21 cellular contexts compared by ENCODE assay signal in the genomic region with DNA sequence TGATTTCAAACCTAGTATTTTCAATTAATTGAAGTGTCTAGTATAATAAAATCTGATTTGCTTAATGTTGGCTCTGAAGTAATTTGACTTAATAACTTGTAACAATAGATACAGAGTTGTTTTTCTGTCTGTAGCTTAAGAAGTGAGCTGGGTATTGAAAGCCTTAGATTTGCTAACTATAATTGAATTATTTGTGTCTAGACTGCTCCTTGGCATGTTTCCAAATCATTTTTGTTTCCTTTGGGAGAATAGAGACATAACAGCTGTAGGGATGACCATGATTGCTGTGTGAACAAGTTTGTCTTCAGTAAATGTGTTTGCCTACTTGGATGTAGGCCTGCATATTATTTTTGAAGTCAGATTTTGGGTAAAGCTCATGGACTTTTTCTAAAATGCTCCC.
A peak's percentile ranks its signal among the peaks of the same experiment; 100 is the strongest.
DNase-seq lines count a peak whose midpoint lies in the region; ATAC-seq and TF ChIP-seq lines count a peak whose summit lies in the region.
"Had no signal": no experiment of that assay in that cellular context is flagged by ENCODE, and none has a peak within 500 bp of the region (broad histone marks: within the 10 kb centered on the region; RNA-seq: fewer than 3 reads in every experiment).

No MANE protein-coding gene starts in this region.

- ATAC-seq in GM18858 (IDR thresholded peaks at IDR 0.05; ENCODE audit: unreplicated experiment), result no peak
- ATAC-seq: activated CD4-positive, alpha-beta T cell treated with anti-CD3 and anti-CD28 coated beads for 36 hours; heart right ventricle; Panc1; stimulated activated naive B cell treated with anti-CD40 and anti-IgM and Interleukin-4, amounts not matched to agents 10 μg/mL and 1 μg/mL and 100 μg/mL, for 72 hours had no signal

- no peak overlapping the region for H3K27ac ChIP-seq in ascending aorta
- H3K27ac ChIP-seq: epithelial cell of prostate, heart right ventricle, skin epidermis had no signal

- H3K9me3 Mint-ChIP-seq in activated CD4-positive, alpha-beta T cell treated with anti-CD3 and anti-CD28 coated beads, Interleukin-2, amount 10 ng/mL, durations not matched to agents 24 days and 14 days, result no peaks in the 10 kb centered on the region
- H3K9me3 Mint-ChIP-seq: stimulated activated naive B cell treated with anti-CD40 and anti-IgM and Interleukin-4, amounts not matched to agents 10 μg/mL and 1 μg/mL and 100 μg/mL, for 72 hours; T-helper 2 cell treated with Interferon-gamma antibody and Interleukin-4, amounts not matched to agents 5 μg/mL and 100 μg/mL, for 36 hours had no signal

- H3K9me3 ChIP-seq in ascending aorta, result no peaks in the 10 kb centered on the region

- H3K36me3 Mint-ChIP-seq in activated CD4-positive, alpha-beta T cell treated with anti-CD3 and anti-CD28 coated beads, Interleukin-2, amount 10 ng/mL, durations not matched to agents 24 days and 14 days (ENCODE audit: low read depth), result peaks cover 22% of the 10 kb centered on the region

- intact Hi-C loops in ascending aorta (cut with DNase I), result no loop called here
- intact Hi-C loops in activated CD4-positive, alpha-beta T cell treated with anti-CD3 and anti-CD28 coated beads, Interleukin-2, amount 10 ng/mL, durations not matched to agents 24 days and 14 days (cut with micrococcal nuclease), result no loop called here

- H3K36me3 ChIP-seq in ascending aorta, result no peaks in the 10 kb centered on the region

- H3K4me3 ChIP-seq in fibroblast of villous mesenchyme (ENCODE audit: low read depth, low read length) (no peak overlapping the region), ascending aorta (no peak overlapping the region)
- H3K4me3 ChIP-seq: heart right ventricle, skin epidermis had no signal

- no peak overlapping the region for H3K27ac Mint-ChIP-seq in activated CD4-positive, alpha-beta T cell treated with anti-CD3 and anti-CD28 coated beads, Interleukin-2, amount 10 ng/mL, durations not matched to agents 24 days and 14 days
- H3K27ac Mint-ChIP-seq: activated CD4-positive, alpha-beta T cell treated with anti-CD3 and anti-CD28 coated beads for 36 hours; stimulated activated naive B cell treated with anti-CD40 and anti-IgM and Interleukin-4, amounts not matched to agents 10 μg/mL and 1 μg/mL and 100 μg/mL, for 72 hours; T-helper 2 cell treated with Interferon-gamma antibody and Interleukin-4, amounts not matched to agents 5 μg/mL and 100 μg/mL, for 36 hours had no signal

- no peaks in the 10 kb centered on the region for H3K27me3 ChIP-seq in ascending aorta
- H3K27me3 ChIP-seq: heart right ventricle had no signal

- TF ChIP-seq CTCF in fibroblast of villous mesenchyme (IDR thresholded peaks at IDR 0.05; ENCODE audit: insufficient read depth, low read depth, low read length), result no peak
- TF ChIP-seq CTCF in ascending aorta (IDR thresholded peaks at IDR 0.05), result no peak

- peak; percentile 62 for DNase-seq in DMS79 treated with DMSO at 0.1 percent for 48 hours (lab: John Stamatoyannopoulos, UW)
- DNase-seq in NCI-H2029 treated with DMSO at 0.1 percent for 48 hours (lab: John Stamatoyannopoulos, UW), result peak; percentile 49
- peak; percentile 54 for DNase-seq in SK-N-DZ (ENCODE audit: low spot score)
- peak; percentile 22 for DNase-seq in fibroblast of villous mesenchyme (ENCODE audit: low read depth)
- DNase-seq in AG08395 (ENCODE audit: low spot score), result no peak
- no peak for DNase-seq in ascending aorta (ENCODE audit: low spot score in 2 of 2)
- no peak for DNase-seq in activated CD4-positive, alpha-beta T cell treated with anti-CD3 and anti-CD28 coated beads, Interleukin-2, amount 10 ng/mL, durations not matched to agents 24 days and 14 days
- DNase-seq: activated CD4-positive, alpha-beta T cell treated with anti-CD3 and anti-CD28 coated beads for 36 hours; activated naive CD4-positive, alpha-beta T cell treated with anti-CD3 and anti-CD28 coated beads, Interleukin-2, amount 50 U/mL, for 16 hours; cerebellar nuclear complex; heart right ventricle; Kasumi-1; NCI-H226; nucleus accumbens; stimulated activated naive B cell treated with anti-CD40 and anti-IgM and Interleukin-4, amounts not matched to agents 10 μg/mL and 1 μg/mL and 100 μg/mL, for 72 hours; trophoblast cell had no signal

- no peaks in the 10 kb centered on the region for H3K27me3 Mint-ChIP-seq in activated CD4-positive, alpha-beta T cell treated with anti-CD3 and anti-CD28 coated beads, Interleukin-2, amount 10 ng/mL, durations not matched to agents 24 days and 14 days
- H3K27me3 Mint-ChIP-seq: activated CD4-positive, alpha-beta T cell treated with anti-CD3 and anti-CD28 coated beads for 36 hours; stimulated activated naive B cell treated with anti-CD40 and anti-IgM and Interleukin-4, amounts not matched to agents 10 μg/mL and 1 μg/mL and 100 μg/mL, for 72 hours had no signal

- no peak overlapping the region for H3K4me3 Mint-ChIP-seq in activated CD4-positive, alpha-beta T cell treated with anti-CD3 and anti-CD28 coated beads, Interleukin-2, amount 10 ng/mL, durations not matched to agents 24 days and 14 days
- H3K4me3 Mint-ChIP-seq: activated CD4-positive, alpha-beta T cell treated with anti-CD3 and anti-CD28 coated beads for 36 hours; stimulated activated naive B cell treated with anti-CD40 and anti-IgM and Interleukin-4, amounts not matched to agents 10 μg/mL and 1 μg/mL and 100 μg/mL, for 72 hours; T-helper 2 cell treated with Interferon-gamma antibody and Interleukin-4, amounts not matched to agents 5 μg/mL and 100 μg/mL, for 36 hours had no signal

- H3K4me1 Mint-ChIP-seq in activated CD4-positive, alpha-beta T cell treated with anti-CD3 and anti-CD28 coated beads, Interleukin-2, amount 10 ng/mL, durations not matched to agents 24 days and 14 days, result peaks cover 11% of the 10 kb centered on the region

- no peaks in the 10 kb centered on the region for H3K4me1 ChIP-seq in ascending aorta

Comparison
In these comparisons a context has a peak if more than half of its experiments do, and no peak if none do; other contexts are left out.
1. DNase-seq: peak in DMS79 treated with DMSO at 0.1 percent for 48 hours (single experiment), NCI-H2029 treated with DMSO at 0.1 percent for 48 hours (single experiment), SK-N-DZ (single experiment) and fibroblast of villous mesenchyme (single experiment); none in AG08395 (single experiment), ascending aorta (0 of 2) and activated CD4-positive, alpha-beta T cell treated with anti-CD3 and anti-CD28 coated beads, Interleukin-2, amount 10 ng/mL, durations not matched to agents 24 days and 14 days (single experiment).